Comparison of ENCODE assay signal across 33 cellular contexts in the genomic region with DNA sequence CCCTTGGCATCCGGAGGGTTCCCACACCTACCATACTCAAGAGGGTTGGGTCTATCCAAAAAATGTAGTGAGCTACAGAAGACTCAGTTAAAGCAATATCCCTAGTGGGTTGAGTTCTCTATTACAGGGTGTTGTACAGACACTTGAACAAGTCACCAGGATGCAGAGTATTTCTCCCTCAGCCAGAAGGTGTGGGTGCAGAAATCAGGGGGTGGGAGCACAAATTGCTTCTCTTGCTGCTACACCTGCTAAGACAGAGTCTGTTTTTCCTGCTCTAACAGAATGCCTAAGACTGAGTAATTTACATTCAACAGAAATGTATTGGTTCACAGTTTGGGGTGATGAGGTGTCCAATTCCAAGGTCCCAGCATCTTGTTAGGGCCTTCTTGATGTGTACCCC.
DNase-seq lines count a peak whose midpoint lies in the region; TF ChIP-seq lines count a peak whose summit lies in the region.
"Had no signal": no experiment of that assay in that cellular context is flagged by ENCODE, and none has a peak within 500 bp of the region (broad histone marks: within the 10 kb centered on the region; RNA-seq: fewer than 3 reads in every experiment).

No MANE protein-coding gene starts in this region.

- H3K4me1 Mint-ChIP-seq in endodermal cell: no peaks in the 10 kb centered on the region
- H3K4me1 Mint-ChIP-seq in activated CD4-positive, alpha-beta T cell treated with anti-CD3 and anti-CD28 coated beads, Interleukin-2, amount 10 ng/mL, durations not matched to agents 24 days and 14 days: no peaks in the 10 kb centered on the region
- H3K4me1 Mint-ChIP-seq: B cell; CD14-positive monocyte; CD4-positive, alpha-beta memory T cell; CD4-positive, CD25-positive, alpha-beta regulatory T cell; CD8-positive, alpha-beta memory T cell had no signal

- H3K27ac Mint-ChIP-seq in endodermal cell: no peak overlapping the region
- H3K27ac Mint-ChIP-seq in activated CD4-positive, alpha-beta T cell treated with anti-CD3 and anti-CD28 coated beads, Interleukin-2, amount 10 ng/mL, durations not matched to agents 24 days and 14 days: no peak overlapping the region
- H3K27ac Mint-ChIP-seq: B cell; CD14-positive monocyte; CD4-positive, alpha-beta memory T cell; CD4-positive, alpha-beta T cell; CD4-positive, CD25-positive, alpha-beta regulatory T cell; CD8-positive, alpha-beta T cell had no signal

- 78% methylated on average over 1 of the region's 1 CpG; no CpG with 5 or more reads in 1 of the 2 experiments for WGBS in endodermal cell (ENCODE audit: insufficient coverage in 1 of 2, insufficient read length in 1 of 2), 2 experiments

- H3K36me3 Mint-ChIP-seq in endodermal cell (ENCODE audit: low read depth): no peaks in the 10 kb centered on the region
- no peaks in the 10 kb centered on the region for H3K36me3 Mint-ChIP-seq in activated CD4-positive, alpha-beta T cell treated with anti-CD3 and anti-CD28 coated beads, Interleukin-2, amount 10 ng/mL, durations not matched to agents 24 days and 14 days (ENCODE audit: low read depth)
- H3K36me3 Mint-ChIP-seq: CD14-positive monocyte; CD4-positive, alpha-beta memory T cell; CD4-positive, CD25-positive, alpha-beta regulatory T cell; CD8-positive, alpha-beta memory T cell; CD8-positive, alpha-beta T cell had no signal

- H3K4me1 ChIP-seq in endodermal cell (ENCODE audit: control insufficient read depth, insufficient read depth, low read length): no peaks in the 10 kb centered on the region
- H3K4me1 ChIP-seq: A549, BE2C, BLaER1, Caco-2 had no signal

- H3K36me3 ChIP-seq in endodermal cell (ENCODE audit: control insufficient read depth, insufficient read depth, low read length): no peaks in the 10 kb centered on the region
- H3K36me3 ChIP-seq: BE2C; BLaER1; BLaER1 treated with 17β-estradiol and CSF1 and Interleukin-3, amounts not matched to agents 10 nM and 100 nM had no signal

- H3K4me3 Mint-ChIP-seq in endodermal cell: no peak overlapping the region
- H3K4me3 Mint-ChIP-seq in activated CD4-positive, alpha-beta T cell treated with anti-CD3 and anti-CD28 coated beads, Interleukin-2, amount 10 ng/mL, durations not matched to agents 24 days and 14 days: no peak overlapping the region
- H3K4me3 Mint-ChIP-seq: B cell; CD14-positive monocyte; CD4-positive, alpha-beta memory T cell; CD4-positive, alpha-beta T cell; CD4-positive, CD25-positive, alpha-beta regulatory T cell; CD8-positive, alpha-beta memory T cell; CD8-positive, alpha-beta T cell had no signal

- H3K9ac ChIP-seq in endodermal cell (ENCODE audit: extremely low read depth, low read length, poor library complexity, severe bottlenecking): no peak overlapping the region
- H3K9ac ChIP-seq: BLaER1; BLaER1 treated with 17β-estradiol and CSF1 and Interleukin-3, amounts not matched to agents 10 nM and 100 nM had no signal

- H3K9me3 ChIP-seq in endodermal cell (ENCODE audit: control insufficient read depth, low read length): no peaks in the 10 kb centered on the region
- H3K9me3 ChIP-seq: A549; BE2C; BLaER1; BLaER1 treated with 17β-estradiol and CSF1 and Interleukin-3, amounts not matched to agents 10 nM and 100 nM; Caco-2 had no signal

- intact Hi-C loops in activated CD4-positive, alpha-beta T cell treated with anti-CD3 and anti-CD28 coated beads, Interleukin-2, amount 10 ng/mL, durations not matched to agents 24 days and 14 days (cut with micrococcal nuclease): no loop called here

- no peaks in the 10 kb centered on the region for H3K27me3 Mint-ChIP-seq in endodermal cell (ENCODE audit: insufficient read depth)
- H3K27me3 Mint-ChIP-seq in activated CD4-positive, alpha-beta T cell treated with anti-CD3 and anti-CD28 coated beads, Interleukin-2, amount 10 ng/mL, durations not matched to agents 24 days and 14 days: no peaks in the 10 kb centered on the region
- H3K27me3 Mint-ChIP-seq: B cell; CD4-positive, alpha-beta memory T cell; CD4-positive, alpha-beta T cell; CD4-positive, CD25-positive, alpha-beta regulatory T cell; CD8-positive, alpha-beta memory T cell had no signal

- no peak overlapping the region for H3K4me3 ChIP-seq in endodermal cell (ENCODE audit: low read length)
- H3K4me3 ChIP-seq: A549; BLaER1; BLaER1 treated with 17β-estradiol and CSF1 and Interleukin-3, amounts not matched to agents 10 nM and 100 nM had no signal

- peak; percentile 17 for DNase-seq in activated effector memory CD4-positive, alpha-beta T cell treated with anti-CD3 and anti-CD28 coated beads, Interleukin-2, amount 50 U/mL, for 16 hours
- no peak for DNase-seq in activated effector memory CD4-positive, alpha-beta T cell treated with Interleukin-2 at 50 U/mL for 16 hours
- peak; percentile 1 for DNase-seq in endodermal cell
- peak; percentile 9 for DNase-seq in mesenteric fat pad (ENCODE audit: low spot score)
- no peak for DNase-seq in NCI-H1105 (lab: John Stamatoyannopoulos, UW)
- DNase-seq in activated CD4-positive, alpha-beta T cell treated with anti-CD3 and anti-CD28 coated beads, Interleukin-2, amount 10 ng/mL, durations not matched to agents 24 days and 14 days: no peak
- DNase-seq: 8988T; ACHN; AML-193; BE2C; C1 segment of cervical spinal cord; Caco-2; Calu3; CD4-positive, alpha-beta memory T cell; CD4-positive, alpha-beta T cell; CD4-positive, CD25-positive, alpha-beta regulatory T cell; CD8-positive, alpha-beta T cell; COR-L47; DMS 273 treated with DMSO at 0.1 percent for 48 hours; DMS153; DMS53; DMS79; DMS79 treated with DMSO at 0.1 percent for 48 hours; DND-41; EL had no signal

- no peak for TF ChIP-seq CTCF in endodermal cell (conservative IDR thresholded peaks at IDR 0.05)

- H3K27me3 ChIP-seq in endodermal cell (ENCODE audit: control insufficient read depth, insufficient read depth, low read length, poor library complexity, severe bottlenecking): no peaks in the 10 kb centered on the region
- H3K27me3 ChIP-seq: BE2C; BLaER1; BLaER1 treated with 17β-estradiol and CSF1 and Interleukin-3, amounts not matched to agents 10 nM and 100 nM had no signal

- H3K27ac ChIP-seq in endodermal cell (ENCODE audit: low read depth, low read length): no peak overlapping the region
- H3K27ac ChIP-seq: 22Rv1; A549; BLaER1; BLaER1 treated with 17β-estradiol and CSF1 and Interleukin-3, amounts not matched to agents 10 nM and 100 nM; C4-2B had no signal

- H3K9me3 Mint-ChIP-seq in endodermal cell: no peaks in the 10 kb centered on the region
- H3K9me3 Mint-ChIP-seq in activated CD4-positive, alpha-beta T cell treated with anti-CD3 and anti-CD28 coated beads, Interleukin-2, amount 10 ng/mL, durations not matched to agents 24 days and 14 days: no peaks in the 10 kb centered on the region
- H3K9me3 Mint-ChIP-seq: CD4-positive, alpha-beta T cell; CD8-positive, alpha-beta T cell had no signal

Comparison
In these comparisons a context has a peak if more than half of its experiments do, and no peak if none do; other contexts are left out.
1. DNase-seq: peak in activated effector memory CD4-positive, alpha-beta T cell treated with anti-CD3 and anti-CD28 coated beads, Interleukin-2, amount 50 U/mL, for 16 hours (single experiment), endodermal cell (single experiment) and mesenteric fat pad (single experiment); none in activated effector memory CD4-positive, alpha-beta T cell treated with Interleukin-2 at 50 U/mL for 16 hours (single experiment), NCI-H1105 (single experiment) and activated CD4-positive, alpha-beta T cell treated with anti-CD3 and anti-CD28 coated beads, Interleukin-2, amount 10 ng/mL, durations not matched to agents 24 days and 14 days (single experiment).